ENCODE assay signal across 10 cellular contexts in the genomic region with DNA sequence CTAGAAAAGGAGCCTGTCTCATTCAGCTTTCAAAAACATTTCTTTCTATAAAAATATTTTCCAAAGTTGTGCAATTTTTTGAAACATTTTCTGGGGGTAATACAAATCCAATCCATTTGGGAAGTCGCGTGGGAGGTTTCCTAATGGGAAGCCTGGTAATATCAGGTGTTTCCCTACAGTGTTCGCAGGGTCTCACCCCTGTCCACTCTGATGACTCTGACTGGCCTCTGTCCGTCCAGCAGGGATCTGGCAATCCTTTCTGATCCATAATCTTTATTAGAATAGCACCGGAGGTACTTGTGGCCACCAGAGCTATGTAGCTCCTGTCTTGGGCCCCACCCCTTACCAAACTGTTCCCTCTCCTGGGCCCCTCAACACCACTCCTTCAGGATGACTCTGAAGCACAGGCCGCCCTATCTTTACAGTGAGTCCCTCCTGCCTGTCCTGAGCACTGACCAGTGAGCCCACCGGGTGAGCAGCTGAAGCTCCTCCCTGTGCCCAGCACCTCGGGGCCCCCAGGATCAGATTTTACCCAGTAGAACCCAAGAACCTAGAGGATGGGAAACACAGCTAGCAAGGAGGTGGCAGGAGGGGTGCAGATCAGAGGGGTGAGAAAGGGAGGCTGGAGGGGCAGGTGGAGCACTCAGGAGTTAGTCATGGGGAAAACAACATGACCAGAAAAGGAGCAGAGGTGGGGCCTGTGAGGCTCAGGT.
DNase-seq lines count a peak whose midpoint lies in the region; ATAC-seq and TF ChIP-seq lines count a peak whose summit lies in the region.
"Had no signal": no experiment of that assay in that cellular context is flagged by ENCODE, and none has a peak within 500 bp of the region (broad histone marks: within the 10 kb centered on the region; RNA-seq: fewer than 3 reads in every experiment).

No MANE protein-coding gene starts in this region.

- no peak for TF ChIP-seq CTCF in thoracic aorta (IDR thresholded peaks at IDR 0.05)
- no peak for TF ChIP-seq CTCF in GM10266 (IDR thresholded peaks at IDR 0.05; ENCODE audit: control insufficient read depth, insufficient read depth, low read depth, missing control alignments)

- H3K9me3 Mint-ChIP-seq in activated CD4-positive, alpha-beta T cell treated with anti-CD3 and anti-CD28 coated beads for 36 hours (ENCODE audit: low read depth), result no peaks in the 10 kb centered on the region
- H3K9me3 Mint-ChIP-seq in activated T-helper 2 cell treated with anti-CD3 and anti-CD28 coated beads, Interferon-gamma antibody, Interleukin-2, Interleukin-4, amounts not matched to agents 10 μg/mL and 5 μg/mL and 100 μg/mL, durations not matched to agents 14 hours and 24 hours and 36 hours, result no peaks in the 10 kb centered on the region
- H3K9me3 Mint-ChIP-seq: dendritic cell treated with granulocyte-macrophage colony-stimulating factor and Interleukin-4, amounts not matched to agents 40 ng/mL and 50 ng/mL, for 4 days had no signal

- CTCF ChIA-PET in activated CD4-positive, alpha-beta T cell treated with anti-CD3 and anti-CD28 coated beads for 36 hours (lab: Charles Lee), result interaction anchor here (0.6 to 3.1 kb wide), 14 partner anchors 9 to 158 kb away, joined by 3 to 12 read pairs (median 4); no protein-coding TSS in a partner anchor

- peak; percentile 11 for DNase-seq in activated CD4-positive, alpha-beta T cell treated with anti-CD3 and anti-CD28 coated beads for 36 hours
- no peak for DNase-seq in activated CD4-positive, alpha-beta T cell treated with anti-CD3 and anti-CD28 coated beads, Interleukin-2, amount 50 U/mL, for 1 hour
- no peak for DNase-seq in activated T-helper 2 cell treated with anti-CD3 and anti-CD28 coated beads, Interferon-gamma antibody, Interleukin-2, Interleukin-4, amounts not matched to agents 10 μg/mL and 5 μg/mL and 100 μg/mL, durations not matched to agents 14 hours and 24 hours and 36 hours (ENCODE audit: low spot score)
- DNase-seq in iris pigment epithelial cell (ENCODE audit: low read depth), result peak; percentile 49
- DNase-seq in thoracic aorta (ENCODE audit: low spot score), result no peak
- DNase-seq in GM10266 (ENCODE audit: extremely low spot score), result no peak
- DNase-seq: NCI-H1694 treated with DMSO at 0.1 percent for 48 hours had no signal

- H3K27me3 Mint-ChIP-seq in activated CD4-positive, alpha-beta T cell treated with anti-CD3 and anti-CD28 coated beads for 36 hours, result peaks cover 2% of the 10 kb centered on the region
- H3K27me3 Mint-ChIP-seq in activated T-helper 2 cell treated with anti-CD3 and anti-CD28 coated beads, Interferon-gamma antibody, Interleukin-2, Interleukin-4, amounts not matched to agents 10 μg/mL and 5 μg/mL and 100 μg/mL, durations not matched to agents 14 hours and 24 hours and 36 hours (ENCODE audit: low read depth), result peaks cover 2% of the 10 kb centered on the region
- H3K27me3 Mint-ChIP-seq: dendritic cell treated with granulocyte-macrophage colony-stimulating factor and Interleukin-4, amounts not matched to agents 40 ng/mL and 50 ng/mL, for 4 days had no signal

- POLR2A ChIA-PET in activated CD4-positive, alpha-beta T cell treated with anti-CD3 and anti-CD28 coated beads for 36 hours (lab: Charles Lee), result interaction anchor here (0.6 to 1.7 kb wide), 4 partner anchors 56 to 1992 kb away, joined by 4 to 9 read pairs (median 6); no protein-coding TSS in a partner anchor

- H3K4me3 Mint-ChIP-seq in activated CD4-positive, alpha-beta T cell treated with anti-CD3 and anti-CD28 coated beads for 36 hours, result peak overlapping the region; percentile 21
- H3K4me3 Mint-ChIP-seq in activated T-helper 2 cell treated with anti-CD3 and anti-CD28 coated beads, Interferon-gamma antibody, Interleukin-2, Interleukin-4, amounts not matched to agents 10 μg/mL and 5 μg/mL and 100 μg/mL, durations not matched to agents 14 hours and 24 hours and 36 hours (ENCODE audit: low read depth), result peak overlapping the region; percentile 42
- H3K4me3 Mint-ChIP-seq: dendritic cell treated with granulocyte-macrophage colony-stimulating factor and Interleukin-4, amounts not matched to agents 40 ng/mL and 50 ng/mL, for 4 days had no signal

- H3K4me1 Mint-ChIP-seq in activated CD4-positive, alpha-beta T cell treated with anti-CD3 and anti-CD28 coated beads for 36 hours, result peaks cover 58% of the 10 kb centered on the region
- peaks cover 29% of the 10 kb centered on the region for H3K4me1 Mint-ChIP-seq in activated T-helper 2 cell treated with anti-CD3 and anti-CD28 coated beads, Interferon-gamma antibody, Interleukin-2, Interleukin-4, amounts not matched to agents 10 μg/mL and 5 μg/mL and 100 μg/mL, durations not matched to agents 14 hours and 24 hours and 36 hours (ENCODE audit: low read depth)

- no peak for ATAC-seq in activated CD4-positive, alpha-beta T cell treated with anti-CD3 and anti-CD28 coated beads for 36 hours
- ATAC-seq in thoracic aorta (ENCODE audit: insufficient number of reproducible peaks, low FRiP score, low read depth) (no peak), GM19324 (IDR thresholded peaks at IDR 0.05; ENCODE audit: low FRiP score, unreplicated experiment) (no peak), GM21423 (IDR thresholded peaks at IDR 0.05; ENCODE audit: unreplicated experiment) (no peak)

- H3K27me3 ChIP-seq in thoracic aorta (replicated peaks; ENCODE audit: insufficient read depth), result no peaks in the 10 kb centered on the region

- H3K4me3 ChIP-seq in thoracic aorta, result peak overlapping the region; percentile 24

- H3K9me3 ChIP-seq in thoracic aorta, result no peaks in the 10 kb centered on the region

- H3K4me1 ChIP-seq in thoracic aorta (ENCODE audit: control insufficient read depth in 1 of 2, low read depth in 2 of 2), result peaks cover 24 to 28% of the 10 kb centered on the region in 2 donors

- intact Hi-C loops in activated CD4-positive, alpha-beta T cell treated with anti-CD3 and anti-CD28 coated beads for 36 hours (cut with DNase I, micrococcal nuclease), result loop anchor here (1.0 to 5.0 kb wide), 9 partner anchors 19 to 219 kb away; a partner anchor contains a TSS
- intact Hi-C loops in activated T-helper 2 cell treated with anti-CD3 and anti-CD28 coated beads, Interferon-gamma antibody, Interleukin-2, Interleukin-4, amounts not matched to agents 10 μg/mL and 5 μg/mL and 100 μg/mL, durations not matched to agents 14 hours and 24 hours and 36 hours (cut with micrococcal nuclease), result loop anchor here (1.0 to 5.0 kb wide), 5 partner anchors 20 to 136 kb away; a partner anchor contains a TSS

- H3K27ac ChIP-seq in thoracic aorta, result peak overlapping the region; percentile 9 to 76

- no peaks in the 10 kb centered on the region for H3K36me3 Mint-ChIP-seq in activated CD4-positive, alpha-beta T cell treated with anti-CD3 and anti-CD28 coated beads for 36 hours (ENCODE audit: low read depth)
- H3K36me3 Mint-ChIP-seq in activated T-helper 2 cell treated with anti-CD3 and anti-CD28 coated beads, Interferon-gamma antibody, Interleukin-2, Interleukin-4, amounts not matched to agents 10 μg/mL and 5 μg/mL and 100 μg/mL, durations not matched to agents 14 hours and 24 hours and 36 hours (ENCODE audit: low read depth), result no peaks in the 10 kb centered on the region

- no peaks in the 10 kb centered on the region for H3K36me3 ChIP-seq in thoracic aorta

- H3K27ac Mint-ChIP-seq in activated CD4-positive, alpha-beta T cell treated with anti-CD3 and anti-CD28 coated beads for 36 hours, result peak overlapping the region; percentile 89
- H3K27ac Mint-ChIP-seq in activated T-helper 2 cell treated with anti-CD3 and anti-CD28 coated beads, Interferon-gamma antibody, Interleukin-2, Interleukin-4, amounts not matched to agents 10 μg/mL and 5 μg/mL and 100 μg/mL, durations not matched to agents 14 hours and 24 hours and 36 hours, result peak overlapping the region; percentile 91
- H3K27ac Mint-ChIP-seq: dendritic cell treated with granulocyte-macrophage colony-stimulating factor and Interleukin-4, amounts not matched to agents 40 ng/mL and 50 ng/mL, for 4 days had no signal

Comparison
In these comparisons a context has a peak if more than half of its experiments do, and no peak if none do; other contexts are left out.
1. DNase-seq: peak in activated CD4-positive, alpha-beta T cell treated with anti-CD3 and anti-CD28 coated beads for 36 hours (single experiment) and iris pigment epithelial cell (single experiment); none in activated CD4-positive, alpha-beta T cell treated with anti-CD3 and anti-CD28 coated beads, Interleukin-2, amount 50 U/mL, for 1 hour (single experiment), activated T-helper 2 cell treated with anti-CD3 and anti-CD28 coated beads, Interferon-gamma antibody, Interleukin-2, Interleukin-4, amounts not matched to agents 10 μg/mL and 5 μg/mL and 100 μg/mL, durations not matched to agents 14 hours and 24 hours and 36 hours (single experiment), thoracic aorta (single experiment) and GM10266 (single experiment).